1 cellular context compared by ENCODE assay signal in the genomic region with DNA sequence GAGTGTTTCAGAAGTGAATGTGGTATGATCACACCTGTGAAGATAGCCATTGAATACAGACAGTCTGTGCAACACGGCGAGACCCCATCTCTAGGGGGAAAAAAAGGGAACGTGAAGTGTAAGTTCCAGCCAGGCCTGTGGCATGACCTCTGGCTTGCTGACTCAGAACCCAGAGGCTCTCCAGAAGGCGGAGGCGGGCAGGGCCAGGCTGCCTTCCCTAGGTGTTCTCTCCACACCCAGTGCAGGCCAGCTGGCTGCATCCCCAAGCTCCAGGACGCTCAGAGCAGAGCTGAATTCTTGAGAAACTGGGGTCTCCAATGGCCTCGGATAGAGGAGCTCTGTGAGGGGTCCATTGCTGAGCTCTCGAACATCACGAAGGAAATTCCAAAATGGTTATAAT.
TF ChIP-seq lines count a peak whose summit lies in the region.

No MANE protein-coding gene starts in this region.

TF ChIP-seq in HCT116, 20 proteins besides CTCF, POLR2A, EP300 and RAD21 (continued from another document):
- TF ChIP-seq, protein P1, sequence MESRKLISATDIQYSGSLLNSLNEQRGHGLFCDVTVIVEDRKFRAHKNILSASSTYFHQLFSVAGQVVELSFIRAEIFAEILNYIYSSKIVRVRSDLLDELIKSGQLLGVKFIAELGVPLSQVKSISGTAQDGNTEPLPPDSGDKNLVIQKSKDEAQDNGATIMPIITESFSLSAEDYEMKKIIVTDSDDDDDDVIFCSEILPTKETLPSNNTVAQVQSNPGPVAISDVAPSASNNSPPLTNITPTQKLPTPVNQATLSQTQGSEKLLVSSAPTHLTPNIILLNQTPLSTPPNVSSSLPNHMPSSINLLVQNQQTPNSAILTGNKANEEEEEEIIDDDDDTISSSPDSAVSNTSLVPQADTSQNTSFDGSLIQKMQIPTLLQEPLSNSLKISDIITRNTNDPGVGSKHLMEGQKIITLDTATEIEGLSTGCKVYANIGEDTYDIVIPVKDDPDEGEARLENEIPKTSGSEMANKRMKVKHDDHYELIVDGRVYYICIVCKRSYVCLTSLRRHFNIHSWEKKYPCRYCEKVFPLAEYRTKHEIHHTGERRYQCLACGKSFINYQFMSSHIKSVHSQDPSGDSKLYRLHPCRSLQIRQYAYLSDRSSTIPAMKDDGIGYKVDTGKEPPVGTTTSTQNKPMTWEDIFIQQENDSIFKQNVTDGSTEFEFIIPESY (IDR thresholded peaks at IDR 0.05; ENCODE audit: extremely low read depth, insufficient replicate concordance, low read length) = no peak
- TF ChIP-seq EGR1 (IDR thresholded peaks at IDR 0.05; ENCODE audit: low read depth) (no peak), EZH2phosphoT487 (IDR thresholded peaks at IDR 0.05; ENCODE audit: borderline replicate concordance) (no peak), CBX3 (IDR thresholded peaks at IDR 0.05; ENCODE audit: low read depth) (no peak), SP1 (IDR thresholded peaks at IDR 0.05; ENCODE audit: low read depth) (no peak), CEBPB (IDR thresholded peaks at IDR 0.05; ENCODE audit: low read depth) (no peak), TCF7L2 (IDR thresholded peaks at IDR 0.05; ENCODE audit: borderline replicate concordance, extremely low read depth, insufficient read depth, insufficient read length) (no peak), JUND (IDR thresholded peaks at IDR 0.05) (no peak), EZH2 (IDR thresholded peaks at IDR 0.05) (no peak), FOSL1 (IDR thresholded peaks at IDR 0.05; ENCODE audit: low read depth) (no peak), SIN3A (IDR thresholded peaks at IDR 0.05; ENCODE audit: low read depth) (no peak)
